Comparison of ENCODE assay signal across 26 cellular contexts in genomic region chr18:13494879-13495465, GRCh38.
DNase-seq lines count a peak whose midpoint lies in the region; ATAC-seq and TF ChIP-seq lines count a peak whose summit lies in the region.
"Had no signal": no experiment of that assay in that cellular context is flagged by ENCODE, and none has a peak within 500 bp of the region (broad histone marks: within the 10 kb centered on the region; RNA-seq: fewer than 3 reads in every experiment).

No MANE protein-coding gene starts in this region.

- no peak overlapping the region for H3K4me3 Mint-ChIP-seq in activated CD8-positive, alpha-beta memory T cell treated with anti-CD3 and anti-CD28 coated beads, Interleukin-2, amount 10 ng/mL, durations not matched to agents 7 days and 5 days
- H3K4me3 Mint-ChIP-seq: activated CD4-positive, alpha-beta memory T cell treated with anti-CD3 and anti-CD28 coated beads for 36 hours; activated naive CD4-positive, alpha-beta T cell treated with anti-CD3 and anti-CD28 coated beads for 36 hours; natural killer cell; stimulated activated effector memory CD8-positive, alpha-beta T cell treated with anti-CD3 and anti-CD28 coated beads, Interleukin-12 subunit alpha, Interleukin-12 subunit beta, amount 100 ng/mL, for 72 hours; type B pancreatic cell had no signal

- no peak for TF ChIP-seq CTCF in OCI-LY3 (IDR thresholded peaks at IDR 0.05; ENCODE audit: low read depth, low read length)
- no peak for TF ChIP-seq CTCF in coronary artery (IDR thresholded peaks at IDR 0.05)
- TF ChIP-seq CTCF in vagina (IDR thresholded peaks at IDR 0.05) = no peak
- no peak for TF ChIP-seq CTCF in lower lobe of right lung (IDR thresholded peaks at IDR 0.05)

- H3K27me3 Mint-ChIP-seq in activated CD8-positive, alpha-beta memory T cell treated with anti-CD3 and anti-CD28 coated beads, Interleukin-2, amount 10 ng/mL, durations not matched to agents 7 days and 5 days = no peaks in the 10 kb centered on the region
- H3K27me3 Mint-ChIP-seq: activated CD4-positive, alpha-beta memory T cell treated with anti-CD3 and anti-CD28 coated beads for 36 hours had no signal

- peak overlapping the region; percentile 46 for H3K4me2 ChIP-seq in OCI-LY3 (ENCODE audit: low read length)

- peaks cover 12% of the 10 kb centered on the region for H3K9me3 Mint-ChIP-seq in activated CD8-positive, alpha-beta memory T cell treated with anti-CD3 and anti-CD28 coated beads, Interleukin-2, amount 10 ng/mL, durations not matched to agents 7 days and 5 days (ENCODE audit: low read depth)

- intact Hi-C loops in vagina (cut with DNase I) (loop anchor here (10.0 kb wide), 1 partner anchor 60 kb away; no protein-coding TSS in a partner anchor), lower lobe of right lung (cut with DNase I) (no loop called here)

- no peaks in the 10 kb centered on the region for H3K9me3 ChIP-seq in OCI-LY3 (ENCODE audit: insufficient read depth, low read length)
- H3K9me3 ChIP-seq in vagina = no peaks in the 10 kb centered on the region
- no peaks in the 10 kb centered on the region for H3K9me3 ChIP-seq in lower lobe of right lung
- H3K9me3 ChIP-seq: MG63 had no signal

- DNase-seq in coronary artery (ENCODE audit: low spot score) = no peak
- DNase-seq in mesenteric fat pad (ENCODE audit: low spot score) = peak; percentile 51
- DNase-seq in vagina (ENCODE audit: extremely low spot score in 2 of 2) = no peak
- no peak for DNase-seq in lower lobe of right lung
- no peak for DNase-seq in activated CD8-positive, alpha-beta memory T cell treated with anti-CD3 and anti-CD28 coated beads, Interleukin-2, amount 10 ng/mL, durations not matched to agents 7 days and 5 days
- DNase-seq: activated CD4-positive, alpha-beta memory T cell treated with anti-CD3 and anti-CD28 coated beads for 36 hours; activated CD4-positive, CD25-positive, alpha-beta regulatory T cell treated with anti-CD3 and anti-CD28 coated beads, Interleukin-2, amount 50 U/mL, for 72 hours; activated CD8-positive, alpha-beta memory T cell treated with anti-CD3 and anti-CD28 coated beads, Interleukin-2, amount 50 U/mL, for 4 hours; activated naive CD4-positive, alpha-beta T cell treated with anti-CD3 and anti-CD28 coated beads for 36 hours; C1 segment of cervical spinal cord; DMS79 treated with DMSO at 0.1 percent for 48 hours; effector CD8-positive, alpha-beta T cell; GF-D8; KG1; left ventricle myocardium superior; MG63; natural killer cell; NCI-H1105 treated with DMSO at 0.1 percent for 48 hours; NCI-H2029 treated with DMSO at 0.1 percent for 48 hours; NCI-H526; T-helper 2 cell had no signal

- ATAC-seq in GM19395 (IDR thresholded peaks at IDR 0.05; ENCODE audit: unreplicated experiment) = no peak
- ATAC-seq in lower lobe of right lung = no peak
- no peak for ATAC-seq in activated CD8-positive, alpha-beta memory T cell treated with anti-CD3 and anti-CD28 coated beads, Interleukin-2, amount 10 ng/mL, durations not matched to agents 7 days and 5 days
- ATAC-seq: left ventricle myocardium superior; natural killer cell; Right ventricle myocardium inferior; stimulated activated effector memory CD8-positive, alpha-beta T cell treated with anti-CD3 and anti-CD28 coated beads, Interleukin-12 subunit alpha, Interleukin-12 subunit beta, amount 100 ng/mL, for 72 hours had no signal

- CTCF ChIA-PET in activated CD8-positive, alpha-beta memory T cell treated with anti-CD3 and anti-CD28 coated beads, Interleukin-2, amount 10 ng/mL, durations not matched to agents 7 days and 5 days (lab: Charles Lee) = no interaction called here

- H3K27me3 ChIP-seq in OCI-LY3 (ENCODE audit: low read depth, low read length) = peaks cover 40% of the 10 kb centered on the region
- H3K27me3 ChIP-seq in vagina = no peaks in the 10 kb centered on the region
- no peaks in the 10 kb centered on the region for H3K27me3 ChIP-seq in lower lobe of right lung (ENCODE audit: low read depth)
- H3K27me3 ChIP-seq: MG63 had no signal

- no peak overlapping the region for H2AFZ ChIP-seq in OCI-LY3 (ENCODE audit: low read depth, low read length)

- H3K4me1 Mint-ChIP-seq in activated CD8-positive, alpha-beta memory T cell treated with anti-CD3 and anti-CD28 coated beads, Interleukin-2, amount 10 ng/mL, durations not matched to agents 7 days and 5 days = peaks cover 3% of the 10 kb centered on the region

- no peak overlapping the region for H3K27ac ChIP-seq in OCI-LY3 (ENCODE audit: low read length)
- H3K27ac ChIP-seq in coronary artery = peak overlapping the region; percentile 33 to 73
- peak overlapping the region; percentile 27 for H3K27ac ChIP-seq in vagina
- H3K27ac ChIP-seq in lower lobe of right lung = no peak overlapping the region

- no peak overlapping the region for H3K27ac Mint-ChIP-seq in activated CD8-positive, alpha-beta memory T cell treated with anti-CD3 and anti-CD28 coated beads, Interleukin-2, amount 10 ng/mL, durations not matched to agents 7 days and 5 days
- H3K27ac Mint-ChIP-seq: activated CD4-positive, alpha-beta memory T cell treated with anti-CD3 and anti-CD28 coated beads for 36 hours; activated naive CD4-positive, alpha-beta T cell treated with anti-CD3 and anti-CD28 coated beads for 36 hours; stimulated activated effector memory CD8-positive, alpha-beta T cell treated with anti-CD3 and anti-CD28 coated beads, Interleukin-12 subunit alpha, Interleukin-12 subunit beta, amount 100 ng/mL, for 72 hours; type B pancreatic cell had no signal

- H3K4me3 ChIP-seq in OCI-LY3 (ENCODE audit: low read length) (no peak overlapping the region), coronary artery (peak overlapping the region; percentile 17), vagina (peak overlapping the region in 1 of 2 donors; percentile 33), lower lobe of right lung (no peak overlapping the region)
- H3K4me3 ChIP-seq: MG63 had no signal

- no peak for TF ChIP-seq POLR2A in vagina (IDR thresholded peaks at IDR 0.05)

- no peaks in the 10 kb centered on the region; the same call in 1 of the 2 replicates for H4K20me1 ChIP-seq in OCI-LY3 (ENCODE audit: insufficient read depth, low read length)

- peaks cover 26% of the 10 kb centered on the region for H3K36me3 Mint-ChIP-seq in activated CD8-positive, alpha-beta memory T cell treated with anti-CD3 and anti-CD28 coated beads, Interleukin-2, amount 10 ng/mL, durations not matched to agents 7 days and 5 days
- H3K36me3 Mint-ChIP-seq: natural killer cell; stimulated activated effector memory CD8-positive, alpha-beta T cell treated with anti-CD3 and anti-CD28 coated beads, Interleukin-12 subunit alpha, Interleukin-12 subunit beta, amount 100 ng/mL, for 72 hours had no signal

- no peaks in the 10 kb centered on the region for H3K79me2 ChIP-seq in OCI-LY3 (ENCODE audit: low read length)

- H3K9ac ChIP-seq in OCI-LY3 (ENCODE audit: low read length) = no peak overlapping the region

- H3K4me1 ChIP-seq in OCI-LY3 (ENCODE audit: low read length) (peaks cover 22% of the 10 kb centered on the region), vagina (peaks cover 1% of the 10 kb centered on the region), lower lobe of right lung (peaks cover 3% of the 10 kb centered on the region)

- H3K36me3 ChIP-seq in OCI-LY3 (replicated peaks; ENCODE audit: low read depth, low read length) (no peaks in the 10 kb centered on the region), vagina (no peaks in the 10 kb centered on the region), lower lobe of right lung (no peaks in the 10 kb centered on the region)
- H3K36me3 ChIP-seq: MG63 had no signal

Comparison
In these comparisons a context has a peak if more than half of its experiments do, and no peak if none do; other contexts are left out.
1. H3K27ac ChIP-seq: peak in coronary artery (2 of 2) and vagina (single experiment); none in OCI-LY3 (single experiment) and lower lobe of right lung (single experiment).